In the genomic region with DNA sequence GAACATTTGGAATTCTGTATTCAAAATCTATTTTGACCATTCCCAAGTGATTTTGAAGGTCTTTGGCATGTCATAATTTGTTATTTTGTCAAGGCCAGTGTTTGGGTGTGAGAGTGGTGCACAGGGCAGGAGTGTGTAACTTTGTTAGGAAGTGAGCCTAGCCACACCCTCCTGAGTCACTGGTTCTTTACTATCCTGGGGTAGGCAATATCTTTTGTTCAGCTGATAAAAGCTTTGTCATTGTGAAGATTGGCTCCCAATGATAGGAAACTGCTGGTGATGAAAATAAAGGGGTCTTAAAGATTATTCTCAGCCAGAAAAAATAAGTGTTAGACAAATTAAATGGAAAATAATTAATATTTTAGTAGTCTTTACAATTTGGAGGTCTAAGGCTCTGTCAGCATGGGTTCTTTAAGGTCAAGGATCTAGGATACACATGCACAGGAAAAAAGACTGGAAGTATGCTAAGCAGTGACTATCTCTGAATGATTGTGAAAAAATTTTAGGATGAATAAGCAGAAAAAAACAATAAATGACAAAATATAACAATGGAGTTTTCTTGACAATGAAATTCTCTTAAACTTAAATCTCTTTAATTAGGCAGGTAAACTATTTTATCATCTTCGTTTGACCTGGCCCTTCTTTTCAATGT, we compare ENCODE assay signal across 11 cellular contexts. TPM values are rescaled to one million over a fixed set of nuclear protein-coding genes. Genes with fewer than 3 reads are reported as not detected.
DNase-seq lines count a peak whose midpoint lies in the region; ATAC-seq and TF ChIP-seq lines count a peak whose summit lies in the region.
"Had no signal": no experiment of that assay in that cellular context is flagged by ENCODE, and none has a peak within 500 bp of the region (broad histone marks: within the 10 kb centered on the region; RNA-seq: fewer than 3 reads in every experiment).

No MANE protein-coding gene starts in this region.

- 56% methylated on average over 1 of the region's 1 CpG for WGBS in right cardiac atrium

- RAD21 ChIA-PET in HCT116 (lab: Charles Lee; ENCODE audit: low non-redundant PET in 1 of 2, low total read pairs in 2 of 2, uncharacterized antibody in 2 of 2, unreplicated experiment in 2 of 2), result no interaction called here

- H2AFZ ChIP-seq in ACC112 (ENCODE audit: low read length, unreplicated experiment), result no peak overlapping the region
- no peak overlapping the region for H2AFZ ChIP-seq in HCT116 (ENCODE audit: low read depth, low read length, poor library complexity, severe bottlenecking)

- no peak for TF ChIP-seq RAD21 in HCT116 (IDR thresholded peaks at IDR 0.05; ENCODE audit: low read depth)

- TF ChIP-seq CTCF in HCT116 (IDR thresholded peaks at IDR 0.05 in 2 of 3, conservative IDR thresholded peaks at IDR 0.05 in 1 of 3; ENCODE audit: borderline replicate concordance in 1 of 3, insufficient read depth in 1 of 3, low read depth in 2 of 3, low read length in 2 of 3), result no peak
- no peak for TF ChIP-seq CTCF in WTC11 (IDR thresholded peaks at IDR 0.05)

- H3K27me3 ChIP-seq in ACC112 (ENCODE audit: insufficient read depth, low read length) (no peaks in the 10 kb centered on the region), HCT116 (ENCODE audit: insufficient read depth, low read length) (no peaks in the 10 kb centered on the region), right cardiac atrium (ENCODE audit: control insufficient read depth, insufficient read depth) (no peaks in the 10 kb centered on the region)

- H3K36me3 ChIP-seq in ACC112 (ENCODE audit: insufficient read depth, low read length), result peaks cover 17% of the 10 kb centered on the region
- peaks cover 17% of the 10 kb centered on the region in 2 experiments; a peak in 3 of 4 replicates for H3K36me3 ChIP-seq in HCT116 (ENCODE audit: control insufficient read depth in 1 of 2, insufficient read depth in 2 of 2, low read length in 2 of 2)

- BruUV-seq in HCT116 (replicated peaks; lab: Mats Ljungman, UMichigan), result no TSS peak

- H3K27ac Mint-ChIP-seq in WTC11, result peak overlapping the region; percentile 86
- no peak overlapping the region for H3K27ac Mint-ChIP-seq in activated CD8-positive, alpha-beta T cell treated with anti-CD3 and anti-CD28 coated beads, Interleukin-2, amount 10 ng/mL, durations not matched to agents 7 days and 5 days
- H3K27ac Mint-ChIP-seq: nephron had no signal

- POLR2A ChIA-PET in HCT116 (lab: Charles Lee), result no interaction called here
- POLR2A ChIA-PET in WTC11 (lab: Charles Lee), result no interaction called here
- POLR2A ChIA-PET in activated CD8-positive, alpha-beta T cell treated with anti-CD3 and anti-CD28 coated beads, Interleukin-2, amount 10 ng/mL, durations not matched to agents 7 days and 5 days (lab: Charles Lee), result no interaction called here

- peaks cover 31% of the 10 kb centered on the region for H3K36me3 Mint-ChIP-seq in WTC11
- peaks cover 34% of the 10 kb centered on the region for H3K36me3 Mint-ChIP-seq in activated CD8-positive, alpha-beta T cell treated with anti-CD3 and anti-CD28 coated beads, Interleukin-2, amount 10 ng/mL, durations not matched to agents 7 days and 5 days (ENCODE audit: low read depth)

- H3K27ac ChIP-seq in ACC112 (ENCODE audit: low read depth, low read length) (peak overlapping the region; percentile 65), HCT116 (ENCODE audit: low read depth, low read length) (no peak overlapping the region; the same call in 1 of the 2 replicates), right cardiac atrium (ENCODE audit: low read length) (peak overlapping the region; percentile 77)

- peak overlapping the region; percentile 49 for H3K4me2 ChIP-seq in HCT116 (ENCODE audit: low read length)

- no peak overlapping the region for H3K4me3 Mint-ChIP-seq in WTC11
- no peak overlapping the region for H3K4me3 Mint-ChIP-seq in activated CD8-positive, alpha-beta T cell treated with anti-CD3 and anti-CD28 coated beads, Interleukin-2, amount 10 ng/mL, durations not matched to agents 7 days and 5 days
- H3K4me3 Mint-ChIP-seq: nephron had no signal

- H3K4me1 Mint-ChIP-seq in WTC11, result peaks cover 19% of the 10 kb centered on the region
- H3K4me1 Mint-ChIP-seq in activated CD8-positive, alpha-beta T cell treated with anti-CD3 and anti-CD28 coated beads, Interleukin-2, amount 10 ng/mL, durations not matched to agents 7 days and 5 days (ENCODE audit: low read depth), result peaks cover 34% of the 10 kb centered on the region

- H4K20me1 ChIP-seq in HCT116 (ENCODE audit: insufficient read depth), result peaks cover 5% of the 10 kb centered on the region; the same call in 1 of the 2 replicates

- no peak for TF ChIP-seq POLR2A in HCT116 (IDR thresholded peaks at IDR 0.05; ENCODE audit: borderline replicate concordance, extremely low read depth, insufficient read depth, insufficient read length)

- CTCF ChIA-PET in HCT116 (lab: Charles Lee), result no interaction called here
- CTCF ChIA-PET in WTC11 (lab: Charles Lee), result no interaction called here
- CTCF ChIA-PET in activated CD8-positive, alpha-beta T cell treated with anti-CD3 and anti-CD28 coated beads, Interleukin-2, amount 10 ng/mL, durations not matched to agents 7 days and 5 days (lab: Charles Lee), result no interaction called here

- 0 out of 2 replicates have a peak overlapping the region, but pooled peaks have one; percentile 13 for H3K9ac ChIP-seq in HCT116 (ENCODE audit: low read length)

- no peaks in the 10 kb centered on the region for H3K9me3 Mint-ChIP-seq in WTC11
- no peaks in the 10 kb centered on the region for H3K9me3 Mint-ChIP-seq in activated CD8-positive, alpha-beta T cell treated with anti-CD3 and anti-CD28 coated beads, Interleukin-2, amount 10 ng/mL, durations not matched to agents 7 days and 5 days (ENCODE audit: insufficient read depth)
- H3K9me3 Mint-ChIP-seq: nephron had no signal

- H3K4me3 ChIP-seq in ACC112 (ENCODE audit: low read depth, low read length) (peak overlapping the region; percentile 41; the same call in 1 of the 2 replicates), HCT116 (replicated peaks in 1 of 2; ENCODE audit: low read depth in 1 of 2, low read length in 2 of 2) (no peak overlapping the region), right cardiac atrium (ENCODE audit: low read length) (no peak overlapping the region)

- intact Hi-C loops in HCT116 (cut with micrococcal nuclease), result no loop called here
- intact Hi-C loops in right cardiac atrium (cut with DNase I), result no loop called here

- ATAC-seq in HCT116 (no peak), WTC11 (no peak), right cardiac atrium (peak; percentile 45 to 81)
- ATAC-seq in activated CD8-positive, alpha-beta T cell treated with anti-CD3 and anti-CD28 coated beads, Interleukin-2, amount 10 ng/mL, durations not matched to agents 7 days and 5 days, result no peak

- H3K4me1 ChIP-seq in ACC112 (ENCODE audit: control insufficient read depth, insufficient read depth, low read length, unreplicated experiment), result peaks cover 31% of the 10 kb centered on the region
- H3K4me1 ChIP-seq in HCT116 (ENCODE audit: control insufficient read depth in 1 of 2, insufficient read depth in 2 of 2, low read length in 2 of 2), result peaks cover 9 to 29% of the 10 kb centered on the region in 2 experiments
- peaks cover 6% of the 10 kb centered on the region for H3K4me1 ChIP-seq in right cardiac atrium (ENCODE audit: control insufficient read depth, insufficient read depth, low read length)

- no peaks in the 10 kb centered on the region for H3K27me3 Mint-ChIP-seq in WTC11 (ENCODE audit: low read depth)
- H3K27me3 Mint-ChIP-seq in activated CD8-positive, alpha-beta T cell treated with anti-CD3 and anti-CD28 coated beads, Interleukin-2, amount 10 ng/mL, durations not matched to agents 7 days and 5 days (ENCODE audit: low read depth), result no peaks in the 10 kb centered on the region

- H3K9me3 ChIP-seq in HCT116 (ENCODE audit: control insufficient read depth in 1 of 2, insufficient read depth in 1 of 2, low read depth in 1 of 2, low read length in 2 of 2), result no peaks in the 10 kb centered on the region
- no peaks in the 10 kb centered on the region for H3K9me3 ChIP-seq in right cardiac atrium (ENCODE audit: control insufficient read depth, low read length)

- H3K9me2 ChIP-seq in HCT116 (ENCODE audit: insufficient read depth), result no peaks in the 10 kb centered on the region

- DNase-seq in HCT116 (ENCODE audit: low read depth, low spot score), result no peak
- no peak for DNase-seq in WTC11 (ENCODE audit: low spot score)
- peak in 1 of 3 donors; percentile 31 for DNase-seq in right cardiac atrium
- no peak for DNase-seq in H4 (ENCODE audit: low spot score)
- no peak for DNase-seq in activated CD8-positive, alpha-beta T cell treated with anti-CD3 and anti-CD28 coated beads, Interleukin-2, amount 10 ng/mL, durations not matched to agents 7 days and 5 days
- no peak for DNase-seq in NCI-H1105 treated with DMSO at 0.1 percent for 48 hours (lab: John Stamatoyannopoulos, UW)
- no peak for DNase-seq in NCI-H2227 (lab: John Stamatoyannopoulos, UW; ENCODE audit: unreplicated experiment)
- DNase-seq: amygdala; NK-92 treated with Interleukin-12 subunit alpha and Interleukin-12 subunit beta, amount 100 ng/mL, for 24 hours had no signal

- peaks cover 75% of the 10 kb centered on the region for H3K79me2 ChIP-seq in ACC112 (ENCODE audit: control insufficient read depth, insufficient read depth, low read length, unreplicated experiment)
- peaks cover 71% of the 10 kb centered on the region for H3K79me2 ChIP-seq in HCT116 (ENCODE audit: insufficient read depth, low read length)

RNA-seq across cellular contexts. Expression of a gene that starts 5.1 kb away (rescaled TPM):
- 31.9 TPM for total RNA-seq in HCT116 (2021; ENCODE audit: unreplicated experiment)
- polyA plus RNA-seq in HCT116 (2012), result 20.4 and 23.4 TPM in 2 replicates
- 35.1 to 38.5 TPM (median 35.9 TPM) in 3 replicates for total RNA-seq in WTC11 (2021)
- total RNA-seq in right cardiac atrium, result 10 to 100 TPM; 24.4 to 30.4 (median 27.4) TPM
- polyA plus RNA-seq in right cardiac atrium, result 16.5 TPM
- 12.7 and 14.5 TPM in 2 replicates for total RNA-seq in H4 (2014; rRNA removed; shearing (Covaris generic))
- total RNA-seq in activated CD8-positive, alpha-beta T cell treated with anti-CD3 and anti-CD28 coated beads, Interleukin-2, amount 10 ng/mL, durations not matched to agents 7 days and 5 days, result 10 to 100 TPM; 42.1 to 44.1 TPM

RNA-seq across cellular contexts. Expression of a gene that starts 5.3 kb away (rescaled TPM):
- total RNA-seq in HCT116 (2021; ENCODE audit: unreplicated experiment), result 50.0 TPM
- polyA plus RNA-seq in HCT116 (2012), result 21.0 and 21.6 TPM in 2 replicates
- total RNA-seq in WTC11 (2021), result 99.7 to 103 TPM (median 99.7 TPM) in 3 replicates
- 10 to 100 TPM; 69.9 to 84.4 (median 81.1) TPM for total RNA-seq in right cardiac atrium
- polyA plus RNA-seq in right cardiac atrium, result 56.1 TPM
- total RNA-seq in H4 (2014; rRNA removed; shearing (Covaris generic)), result 20.6 and 35.8 TPM in 2 replicates
- total RNA-seq in activated CD8-positive, alpha-beta T cell treated with anti-CD3 and anti-CD28 coated beads, Interleukin-2, amount 10 ng/mL, durations not matched to agents 7 days and 5 days, result 10 to 100 TPM; 92.2 to 95.7 TPM

RNA-seq across cellular contexts. Expression of a gene that starts 49.9 kb away (rescaled TPM):
- total RNA-seq in HCT116 (2021; ENCODE audit: unreplicated experiment), result 20.1 TPM
- 18.6 and 19.6 TPM in 2 replicates for polyA plus RNA-seq in HCT116 (2012)
- 25.0 to 32.1 TPM (median 31.1 TPM) in 3 replicates for total RNA-seq in WTC11 (2021)
- 10 to 100 TPM; 55.0 to 76.4 (median 65.3) TPM for total RNA-seq in right cardiac atrium
- 86.3 TPM for polyA plus RNA-seq in right cardiac atrium
- 14.7 and 17.1 TPM in 2 replicates for total RNA-seq in H4 (2014; rRNA removed; shearing (Covaris generic))
- 10 to 100 TPM; 12.3 to 13.1 TPM for total RNA-seq in activated CD8-positive, alpha-beta T cell treated with anti-CD3 and anti-CD28 coated beads, Interleukin-2, amount 10 ng/mL, durations not matched to agents 7 days and 5 days

RNA-seq across cellular contexts. Expression of a gene that starts 57.2 kb away (rescaled TPM):
- total RNA-seq in HCT116 (2021; ENCODE audit: unreplicated experiment), result 3.3 TPM
- 3.8 and 5.2 TPM in 2 replicates for polyA plus RNA-seq in HCT116 (2012)
- 1.9 TPM in 1 of 3 replicates, not detected in the others for total RNA-seq in WTC11 (2021)
- total RNA-seq in right cardiac atrium, result not detected
- not detected for polyA plus RNA-seq in right cardiac atrium
- not detected in 2 replicates for total RNA-seq in H4 (2014; rRNA removed; shearing (Covaris generic))
- not detected for total RNA-seq in activated CD8-positive, alpha-beta T cell treated with anti-CD3 and anti-CD28 coated beads, Interleukin-2, amount 10 ng/mL, durations not matched to agents 7 days and 5 days

Comparison
In these comparisons a context has a peak if more than half of its experiments do, and no peak if none do; other contexts are left out.
1. ATAC-seq: peak in right cardiac atrium (2 of 2); none in HCT116 (single experiment), WTC11 (single experiment) and activated CD8-positive, alpha-beta T cell treated with anti-CD3 and anti-CD28 coated beads, Interleukin-2, amount 10 ng/mL, durations not matched to agents 7 days and 5 days (single experiment).